ENCODE assay signal across 8 cellular contexts in the genomic region with DNA sequence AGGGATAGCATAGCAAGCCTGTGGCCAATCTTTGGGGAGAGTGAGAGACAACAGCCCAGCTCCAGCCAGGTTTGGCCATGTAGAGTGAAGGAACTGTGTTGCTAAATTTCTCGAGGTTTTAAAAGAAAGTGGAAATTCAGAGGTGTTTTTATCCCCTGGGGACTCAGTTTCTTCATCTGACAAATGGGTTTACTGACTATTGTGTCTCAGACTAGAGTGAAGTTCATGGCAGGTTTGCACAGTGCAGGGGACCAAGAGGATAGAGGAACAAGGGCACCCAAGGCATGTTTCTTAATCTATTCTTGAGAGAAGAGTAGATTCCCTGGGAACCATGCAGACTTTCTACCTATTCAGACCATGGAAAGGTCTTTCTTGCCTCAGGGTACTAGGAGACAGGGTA.
"Had no signal": no experiment of that assay in that cellular context is flagged by ENCODE, and none has a peak within 500 bp of the region (broad histone marks: within the 10 kb centered on the region; RNA-seq: fewer than 3 reads in every experiment).

No MANE protein-coding gene starts in this region.

- H3K4me2 ChIP-seq: GM23338 had no signal

- H3K27ac ChIP-seq: HL-60 had no signal

- ATAC-seq: GM23338 had no signal

- H2AFZ ChIP-seq: GM23338 had no signal

- H3K4me3 ChIP-seq: GM23338 had no signal

- FAIRE-seq: H1, H54 had no signal

- DNase-seq: H9, HCEC 1CT, IMR-90, KBM-7 had no signal
